ENCODE assay signal across 15 cellular contexts in the genomic region with DNA sequence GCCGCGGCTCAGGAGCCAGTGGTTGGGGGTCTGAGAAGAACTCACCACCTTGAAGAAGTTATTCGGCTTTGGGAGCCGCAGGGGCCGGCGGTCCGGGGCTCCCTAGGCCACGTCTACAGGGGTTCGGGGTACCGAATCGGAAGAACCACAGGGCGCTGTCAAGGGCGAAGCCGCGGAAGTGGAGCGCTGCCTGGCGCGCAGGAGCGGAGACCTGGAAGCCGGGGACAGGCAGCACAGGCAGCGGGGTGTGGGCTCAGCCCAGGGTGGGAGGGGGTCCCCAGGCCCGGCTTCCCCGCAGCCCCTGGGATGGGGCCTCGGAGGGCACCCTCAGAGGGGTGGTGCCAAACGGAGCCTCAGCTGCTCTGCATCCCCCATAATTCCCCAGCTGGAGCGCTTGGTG. TPM values are rescaled to one million over a fixed set of nuclear protein-coding genes. Genes with fewer than 3 reads are reported as not detected.
DNase-seq lines count a peak whose midpoint lies in the region; ATAC-seq and TF ChIP-seq lines count a peak whose summit lies in the region.
"Not testable (repeated sequence)": the region's sequence is repeated elsewhere in the genome, so short reads cannot be mapped to it uniquely, and the experiment has no call there.
"Had no signal": no experiment of that assay in that cellular context is flagged by ENCODE, and none has a peak within 500 bp of the region (broad histone marks: within the 10 kb centered on the region; RNA-seq: fewer than 3 reads in every experiment).

No MANE protein-coding gene starts in this region.

- peak overlapping the region; percentile 38 for H3K4me3 ChIP-seq in epithelial cell of proximal tubule (ENCODE audit: low read depth, low read length)

- BruUV-seq in Calu3 (replicated peaks; lab: Mats Ljungman, UMichigan) = not testable (repeated sequence)

- peak overlapping the region; percentile 85 for H3K27ac Mint-ChIP-seq in Calu3 (ENCODE audit: unreplicated experiment)
- not testable (repeated sequence) for H3K27ac Mint-ChIP-seq in activated CD4-positive, alpha-beta memory T cell treated with anti-CD3 and anti-CD28 coated beads for 36 hours; immature natural killer cell; nephron progenitor cell; type B pancreatic cell
- peak overlapping the region; percentile 92 for H3K27ac Mint-ChIP-seq in activated T-cell treated with anti-CD3 and anti-CD28 coated beads, Interleukin-2, amount 50 U/mL, for 72 hours
- H3K27ac Mint-ChIP-seq in activated naive CD8-positive, alpha-beta T cell treated with anti-CD3 and anti-CD28 coated beads for 36 hours = peak overlapping the region; percentile 96

- ATAC-seq in activated T-cell treated with anti-CD3 and anti-CD28 coated beads, Interleukin-2, amount 50 U/mL, for 72 hours (replicated peaks in 1 of 2) = not testable (repeated sequence)

- not testable (repeated sequence) for TF ChIP-seq CTCF in Calu3 (IDR thresholded peaks at IDR 0.05; ENCODE audit: unreplicated experiment); epithelial cell of proximal tubule (conservative IDR thresholded peaks at IDR 0.05; ENCODE audit: low read depth, low read length); nephron progenitor cell (IDR thresholded peaks at IDR 0.05); type B pancreatic cell (conservative IDR thresholded peaks at IDR 0.05)

- CTCF ChIA-PET in Calu3 (lab: Charles Lee); activated CD4-positive, alpha-beta memory T cell treated with anti-CD3 and anti-CD28 coated beads for 36 hours (lab: Charles Lee): not testable (repeated sequence)

- H3K4me3 Mint-ChIP-seq in Calu3 (ENCODE audit: low read depth, unreplicated experiment) = peak overlapping the region; percentile 81
- peak overlapping the region; percentile 81 for H3K4me3 Mint-ChIP-seq in activated CD4-positive, alpha-beta memory T cell treated with anti-CD3 and anti-CD28 coated beads for 36 hours
- H3K4me3 Mint-ChIP-seq in activated T-cell treated with anti-CD3 and anti-CD28 coated beads, Interleukin-2, amount 50 U/mL, for 72 hours = peak overlapping the region; percentile 73 to 82
- H3K4me3 Mint-ChIP-seq in activated naive CD8-positive, alpha-beta T cell treated with anti-CD3 and anti-CD28 coated beads for 36 hours = peak overlapping the region; percentile 85
- peak overlapping the region in 3 of 5 donors; percentile 17 to 72 (median 45) for H3K4me3 Mint-ChIP-seq in immature natural killer cell
- H3K4me3 Mint-ChIP-seq in nephron progenitor cell = peak overlapping the region; percentile 72
- not testable (repeated sequence) for H3K4me3 Mint-ChIP-seq in type B pancreatic cell

- H3K4me1 Mint-ChIP-seq in Calu3 (ENCODE audit: low read depth, unreplicated experiment); activated CD4-positive, alpha-beta memory T cell treated with anti-CD3 and anti-CD28 coated beads for 36 hours (ENCODE audit: low read depth); activated T-cell treated with anti-CD3 and anti-CD28 coated beads, Interleukin-2, amount 50 U/mL, for 72 hours (ENCODE audit: low read depth); activated naive CD8-positive, alpha-beta T cell treated with anti-CD3 and anti-CD28 coated beads for 36 hours; immature natural killer cell; nephron progenitor cell; type B pancreatic cell (ENCODE audit: unreplicated experiment): not testable (repeated sequence)

- intact Hi-C loops in Calu3 (cut with micrococcal nuclease; ENCODE audit: unreplicated experiment); activated CD4-positive, alpha-beta memory T cell treated with anti-CD3 and anti-CD28 coated beads for 36 hours (cut with micrococcal nuclease): not testable (repeated sequence)

- H3K36me3 Mint-ChIP-seq in Calu3 (ENCODE audit: insufficient read depth, unreplicated experiment); activated CD4-positive, alpha-beta memory T cell treated with anti-CD3 and anti-CD28 coated beads for 36 hours; activated T-cell treated with anti-CD3 and anti-CD28 coated beads, Interleukin-2, amount 50 U/mL, for 72 hours (ENCODE audit: insufficient read depth in 2 of 2); activated naive CD8-positive, alpha-beta T cell treated with anti-CD3 and anti-CD28 coated beads for 36 hours; immature natural killer cell; nephron progenitor cell (ENCODE audit: low read depth); type B pancreatic cell: not testable (repeated sequence)

- H3K9me3 Mint-ChIP-seq in Calu3 (ENCODE audit: low read depth, unreplicated experiment); activated CD4-positive, alpha-beta memory T cell treated with anti-CD3 and anti-CD28 coated beads for 36 hours; activated T-cell treated with anti-CD3 and anti-CD28 coated beads, Interleukin-2, amount 50 U/mL, for 72 hours; activated naive CD8-positive, alpha-beta T cell treated with anti-CD3 and anti-CD28 coated beads for 36 hours; immature natural killer cell; type B pancreatic cell: not testable (repeated sequence)
- H3K9me3 Mint-ChIP-seq in nephron progenitor cell = peaks cover 15% of the 10 kb centered on the region

- not testable (repeated sequence) for DNase-seq in Calu3; activated CD4-positive, alpha-beta memory T cell treated with anti-CD3 and anti-CD28 coated beads for 36 hours; activated T-cell treated with anti-CD3 and anti-CD28 coated beads, Interleukin-2, amount 50 U/mL, for 72 hours; activated naive CD8-positive, alpha-beta T cell treated with anti-CD3 and anti-CD28 coated beads for 36 hours; epithelial cell of proximal tubule (ENCODE audit: low read depth); immature natural killer cell; nephron progenitor cell
- peak; percentile 37 for DNase-seq in type B pancreatic cell (ENCODE audit: extremely low spot score, unreplicated experiment)

- POLR2A ChIA-PET in activated CD4-positive, alpha-beta memory T cell treated with anti-CD3 and anti-CD28 coated beads for 36 hours (lab: Charles Lee) = not testable (repeated sequence)

- H3K27me3 Mint-ChIP-seq in Calu3 (ENCODE audit: unreplicated experiment); activated CD4-positive, alpha-beta memory T cell treated with anti-CD3 and anti-CD28 coated beads for 36 hours; type B pancreatic cell: not testable (repeated sequence)
- peaks cover 16% of the 10 kb centered on the region for H3K27me3 Mint-ChIP-seq in activated T-cell treated with anti-CD3 and anti-CD28 coated beads, Interleukin-2, amount 50 U/mL, for 72 hours (ENCODE audit: low read depth)
- peaks cover 10% of the 10 kb centered on the region for H3K27me3 Mint-ChIP-seq in activated naive CD8-positive, alpha-beta T cell treated with anti-CD3 and anti-CD28 coated beads for 36 hours
- H3K27me3 Mint-ChIP-seq in immature natural killer cell (ENCODE audit: low read depth in 3 of 3) = peaks cover 3 to 10% (median 3%) of the 10 kb centered on the region in 3 donors
- peaks cover 12% of the 10 kb centered on the region for H3K27me3 Mint-ChIP-seq in nephron progenitor cell (ENCODE audit: low read depth, poor library complexity)

RNA-seq across cellular contexts. Expression of a gene that starts 11.2 kb away (rescaled TPM):
- total RNA-seq in Calu3 (2022) (not detected in 2 replicates), epithelial cell of proximal tubule (not detected in 2 replicates), type B pancreatic cell (ENCODE audit: low replicate concordance) (not detected in 2 replicates)
- total RNA-seq in activated CD4-positive, alpha-beta memory T cell treated with anti-CD3 and anti-CD28 coated beads for 36 hours = not detected
- total RNA-seq in activated T-cell treated with anti-CD3 and anti-CD28 coated beads, Interleukin-2, amount 50 U/mL, for 72 hours = not detected
- total RNA-seq in activated naive CD8-positive, alpha-beta T cell treated with anti-CD3 and anti-CD28 coated beads for 36 hours = not detected
- polyA plus RNA-seq in immature natural killer cell = not detected
- total RNA-seq: Caco-2, GM12878, H4, HT1080, OCI-LY7, Peyer's patch had no signal
- polyA plus RNA-seq: A549, GM12878 had no signal
